In the genomic region with DNA sequence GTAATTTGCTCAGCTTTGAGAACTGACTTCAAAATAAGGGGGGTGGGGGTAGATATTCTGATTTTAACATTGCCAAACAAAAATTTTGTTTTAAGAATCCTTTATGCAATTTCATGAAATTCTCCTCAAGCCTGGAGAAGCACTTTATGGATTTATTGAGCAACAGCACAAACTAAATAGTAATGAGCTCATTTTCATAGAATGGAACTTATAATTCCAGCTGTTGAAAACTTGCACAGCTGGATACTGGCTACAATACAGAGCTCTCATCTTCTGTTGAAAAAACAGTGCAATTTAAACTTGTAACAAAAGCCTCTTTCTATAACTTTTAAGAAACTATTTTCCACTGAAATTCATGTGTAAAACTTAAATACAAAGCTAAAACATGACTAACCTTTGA, we compare ENCODE assay signal across 18 cellular contexts.
A peak's percentile ranks its signal among the peaks of the same experiment; 100 is the strongest.
DNase-seq lines count a peak whose midpoint lies in the region; ATAC-seq and TF ChIP-seq lines count a peak whose summit lies in the region.
"Had no signal": no experiment of that assay in that cellular context is flagged by ENCODE, and none has a peak within 500 bp of the region (broad histone marks: within the 10 kb centered on the region; RNA-seq: fewer than 3 reads in every experiment).

No MANE protein-coding gene starts in this region.

- H3K4me1 ChIP-seq in gastroesophageal sphincter: no peaks in the 10 kb centered on the region

- no peak overlapping the region for H3K27ac Mint-ChIP-seq in type B pancreatic cell
- H3K27ac Mint-ChIP-seq: IgD-negative memory B cell had no signal

- TF ChIP-seq CTCF in AG09309 (IDR thresholded peaks at IDR 0.05; ENCODE audit: control insufficient read depth, insufficient read depth, low read depth, low read length, missing control alignments): no peak
- TF ChIP-seq CTCF in gastroesophageal sphincter (IDR thresholded peaks at IDR 0.05): no peak
- no peak for TF ChIP-seq CTCF in type B pancreatic cell (conservative IDR thresholded peaks at IDR 0.05)

- DNase-seq in AG09309 (ENCODE audit: low read depth): peak; percentile 14
- peak; percentile 33 for DNase-seq in GM03348 (ENCODE audit: low spot score)
- peak; percentile 26 for DNase-seq in dedifferentiated amniotic fluid mesenchymal stem cell (ENCODE audit: extremely low spot score)
- no peak for DNase-seq in type B pancreatic cell (ENCODE audit: extremely low spot score, unreplicated experiment)
- DNase-seq: AML-193; C1 segment of cervical spinal cord; MV-4-11; NCI-H1105 treated with DMSO at 0.1 percent for 48 hours; NCI-H2029 treated with DMSO at 0.1 percent for 48 hours; NCI-H226; NCI-H510A treated with DMSO at 0.1 percent for 48 hours; NCI-H748 treated with DMSO at 0.1 percent for 48 hours; NK-92 treated with Interleukin-12 subunit alpha and Interleukin-12 subunit beta, amount 100 ng/mL, for 24 hours had no signal

- ATAC-seq in gastroesophageal sphincter (peak; percentile 50), GM21717 (IDR thresholded peaks at IDR 0.05; ENCODE audit: unreplicated experiment) (no peak), HG02798 (IDR thresholded peaks at IDR 0.05; ENCODE audit: poor library complexity, unreplicated experiment) (no peak)

- peaks cover 13% of the 10 kb centered on the region for H3K4me1 Mint-ChIP-seq in type B pancreatic cell (ENCODE audit: unreplicated experiment)
- H3K4me1 Mint-ChIP-seq: IgD-negative memory B cell had no signal

- H3K36me3 ChIP-seq in gastroesophageal sphincter: no peaks in the 10 kb centered on the region

- no peak overlapping the region for H3K4me3 Mint-ChIP-seq in type B pancreatic cell
- H3K4me3 Mint-ChIP-seq: IgD-negative memory B cell had no signal

- TF ChIP-seq POLR2A in gastroesophageal sphincter (IDR thresholded peaks at IDR 0.05): no peak

- H3K9me3 Mint-ChIP-seq in type B pancreatic cell: no peaks in the 10 kb centered on the region
- H3K9me3 Mint-ChIP-seq: IgD-negative memory B cell had no signal

- no peak for TF ChIP-seq EP300 in gastroesophageal sphincter (IDR thresholded peaks at IDR 0.05)

- no peak overlapping the region for H3K27ac ChIP-seq in gastroesophageal sphincter
- H3K27ac ChIP-seq: RWPE1 had no signal

- no peaks in the 10 kb centered on the region for H3K27me3 ChIP-seq in gastroesophageal sphincter

- H3K27me3 Mint-ChIP-seq in type B pancreatic cell: no peaks in the 10 kb centered on the region

- no peaks in the 10 kb centered on the region for H3K36me3 Mint-ChIP-seq in type B pancreatic cell
- H3K36me3 Mint-ChIP-seq: IgD-negative memory B cell had no signal

- H3K9me3 ChIP-seq in gastroesophageal sphincter: no peaks in the 10 kb centered on the region

- H3K4me3 ChIP-seq in AG09309 (ENCODE audit: control insufficient read depth, low read depth, low read length) (no peak overlapping the region), gastroesophageal sphincter (no peak overlapping the region)
